Comparison of ENCODE assay signal across 1 cellular context in genomic region chrX:131830400-131831184, GRCh38.
TF ChIP-seq lines count a peak whose summit lies in the region.

No MANE protein-coding gene starts in this region.

TF ChIP-seq in K562, 482 proteins besides CTCF, POLR2A, EP300 and RAD21 (continued from another document and continues in another):
- TF ChIP-seq NONO (IDR thresholded peaks at IDR 0.05; ENCODE audit: low read depth in 2 of 2, low read length in 1 of 2): peak in 1 of 2 experiments; percentile 86; a peak in 2 of 4 replicates
- TF ChIP-seq, protein P1, sequence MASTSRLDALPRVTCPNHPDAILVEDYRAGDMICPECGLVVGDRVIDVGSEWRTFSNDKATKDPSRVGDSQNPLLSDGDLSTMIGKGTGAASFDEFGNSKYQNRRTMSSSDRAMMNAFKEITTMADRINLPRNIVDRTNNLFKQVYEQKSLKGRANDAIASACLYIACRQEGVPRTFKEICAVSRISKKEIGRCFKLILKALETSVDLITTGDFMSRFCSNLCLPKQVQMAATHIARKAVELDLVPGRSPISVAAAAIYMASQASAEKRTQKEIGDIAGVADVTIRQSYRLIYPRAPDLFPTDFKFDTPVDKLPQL (IDR thresholded peaks at IDR 0.05; ENCODE audit: extremely low read depth, insufficient read length): no peak
- TF ChIP-seq, protein P2, sequence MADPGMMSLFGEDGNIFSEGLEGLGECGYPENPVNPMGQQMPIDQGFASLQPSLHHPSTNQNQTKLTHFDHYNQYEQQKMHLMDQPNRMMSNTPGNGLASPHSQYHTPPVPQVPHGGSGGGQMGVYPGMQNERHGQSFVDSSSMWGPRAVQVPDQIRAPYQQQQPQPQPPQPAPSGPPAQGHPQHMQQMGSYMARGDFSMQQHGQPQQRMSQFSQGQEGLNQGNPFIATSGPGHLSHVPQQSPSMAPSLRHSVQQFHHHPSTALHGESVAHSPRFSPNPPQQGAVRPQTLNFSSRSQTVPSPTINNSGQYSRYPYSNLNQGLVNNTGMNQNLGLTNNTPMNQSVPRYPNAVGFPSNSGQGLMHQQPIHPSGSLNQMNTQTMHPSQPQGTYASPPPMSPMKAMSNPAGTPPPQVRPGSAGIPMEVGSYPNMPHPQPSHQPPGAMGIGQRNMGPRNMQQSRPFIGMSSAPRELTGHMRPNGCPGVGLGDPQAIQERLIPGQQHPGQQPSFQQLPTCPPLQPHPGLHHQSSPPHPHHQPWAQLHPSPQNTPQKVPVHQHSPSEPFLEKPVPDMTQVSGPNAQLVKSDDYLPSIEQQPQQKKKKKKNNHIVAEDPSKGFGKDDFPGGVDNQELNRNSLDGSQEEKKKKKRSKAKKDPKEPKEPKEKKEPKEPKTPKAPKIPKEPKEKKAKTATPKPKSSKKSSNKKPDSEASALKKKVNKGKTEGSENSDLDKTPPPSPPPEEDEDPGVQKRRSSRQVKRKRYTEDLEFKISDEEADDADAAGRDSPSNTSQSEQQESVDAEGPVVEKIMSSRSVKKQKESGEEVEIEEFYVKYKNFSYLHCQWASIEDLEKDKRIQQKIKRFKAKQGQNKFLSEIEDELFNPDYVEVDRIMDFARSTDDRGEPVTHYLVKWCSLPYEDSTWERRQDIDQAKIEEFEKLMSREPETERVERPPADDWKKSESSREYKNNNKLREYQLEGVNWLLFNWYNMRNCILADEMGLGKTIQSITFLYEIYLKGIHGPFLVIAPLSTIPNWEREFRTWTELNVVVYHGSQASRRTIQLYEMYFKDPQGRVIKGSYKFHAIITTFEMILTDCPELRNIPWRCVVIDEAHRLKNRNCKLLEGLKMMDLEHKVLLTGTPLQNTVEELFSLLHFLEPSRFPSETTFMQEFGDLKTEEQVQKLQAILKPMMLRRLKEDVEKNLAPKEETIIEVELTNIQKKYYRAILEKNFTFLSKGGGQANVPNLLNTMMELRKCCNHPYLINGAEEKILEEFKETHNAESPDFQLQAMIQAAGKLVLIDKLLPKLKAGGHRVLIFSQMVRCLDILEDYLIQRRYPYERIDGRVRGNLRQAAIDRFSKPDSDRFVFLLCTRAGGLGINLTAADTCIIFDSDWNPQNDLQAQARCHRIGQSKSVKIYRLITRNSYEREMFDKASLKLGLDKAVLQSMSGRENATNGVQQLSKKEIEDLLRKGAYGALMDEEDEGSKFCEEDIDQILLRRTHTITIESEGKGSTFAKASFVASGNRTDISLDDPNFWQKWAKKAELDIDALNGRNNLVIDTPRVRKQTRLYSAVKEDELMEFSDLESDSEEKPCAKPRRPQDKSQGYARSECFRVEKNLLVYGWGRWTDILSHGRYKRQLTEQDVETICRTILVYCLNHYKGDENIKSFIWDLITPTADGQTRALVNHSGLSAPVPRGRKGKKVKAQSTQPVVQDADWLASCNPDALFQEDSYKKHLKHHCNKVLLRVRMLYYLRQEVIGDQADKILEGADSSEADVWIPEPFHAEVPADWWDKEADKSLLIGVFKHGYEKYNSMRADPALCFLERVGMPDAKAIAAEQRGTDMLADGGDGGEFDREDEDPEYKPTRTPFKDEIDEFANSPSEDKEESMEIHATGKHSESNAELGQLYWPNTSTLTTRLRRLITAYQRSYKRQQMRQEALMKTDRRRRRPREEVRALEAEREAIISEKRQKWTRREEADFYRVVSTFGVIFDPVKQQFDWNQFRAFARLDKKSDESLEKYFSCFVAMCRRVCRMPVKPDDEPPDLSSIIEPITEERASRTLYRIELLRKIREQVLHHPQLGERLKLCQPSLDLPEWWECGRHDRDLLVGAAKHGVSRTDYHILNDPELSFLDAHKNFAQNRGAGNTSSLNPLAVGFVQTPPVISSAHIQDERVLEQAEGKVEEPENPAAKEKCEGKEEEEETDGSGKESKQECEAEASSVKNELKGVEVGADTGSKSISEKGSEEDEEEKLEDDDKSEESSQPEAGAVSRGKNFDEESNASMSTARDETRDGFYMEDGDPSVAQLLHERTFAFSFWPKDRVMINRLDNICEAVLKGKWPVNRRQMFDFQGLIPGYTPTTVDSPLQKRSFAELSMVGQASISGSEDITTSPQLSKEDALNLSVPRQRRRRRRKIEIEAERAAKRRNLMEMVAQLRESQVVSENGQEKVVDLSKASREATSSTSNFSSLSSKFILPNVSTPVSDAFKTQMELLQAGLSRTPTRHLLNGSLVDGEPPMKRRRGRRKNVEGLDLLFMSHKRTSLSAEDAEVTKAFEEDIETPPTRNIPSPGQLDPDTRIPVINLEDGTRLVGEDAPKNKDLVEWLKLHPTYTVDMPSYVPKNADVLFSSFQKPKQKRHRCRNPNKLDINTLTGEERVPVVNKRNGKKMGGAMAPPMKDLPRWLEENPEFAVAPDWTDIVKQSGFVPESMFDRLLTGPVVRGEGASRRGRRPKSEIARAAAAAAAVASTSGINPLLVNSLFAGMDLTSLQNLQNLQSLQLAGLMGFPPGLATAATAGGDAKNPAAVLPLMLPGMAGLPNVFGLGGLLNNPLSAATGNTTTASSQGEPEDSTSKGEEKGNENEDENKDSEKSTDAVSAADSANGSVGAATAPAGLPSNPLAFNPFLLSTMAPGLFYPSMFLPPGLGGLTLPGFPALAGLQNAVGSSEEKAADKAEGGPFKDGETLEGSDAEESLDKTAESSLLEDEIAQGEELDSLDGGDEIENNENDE (IDR thresholded peaks at IDR 0.05; ENCODE audit: low read depth, low read length): no peak
- no peak for TF ChIP-seq GATA2 (CRISPR knock-in tag; IDR thresholded peaks at IDR 0.05)
- TF ChIP-seq, protein P3, sequence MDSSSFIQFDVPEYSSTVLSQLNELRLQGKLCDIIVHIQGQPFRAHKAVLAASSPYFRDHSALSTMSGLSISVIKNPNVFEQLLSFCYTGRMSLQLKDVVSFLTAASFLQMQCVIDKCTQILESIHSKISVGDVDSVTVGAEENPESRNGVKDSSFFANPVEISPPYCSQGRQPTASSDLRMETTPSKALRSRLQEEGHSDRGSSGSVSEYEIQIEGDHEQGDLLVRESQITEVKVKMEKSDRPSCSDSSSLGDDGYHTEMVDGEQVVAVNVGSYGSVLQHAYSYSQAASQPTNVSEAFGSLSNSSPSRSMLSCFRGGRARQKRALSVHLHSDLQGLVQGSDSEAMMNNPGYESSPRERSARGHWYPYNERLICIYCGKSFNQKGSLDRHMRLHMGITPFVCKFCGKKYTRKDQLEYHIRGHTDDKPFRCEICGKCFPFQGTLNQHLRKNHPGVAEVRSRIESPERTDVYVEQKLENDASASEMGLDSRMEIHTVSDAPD (CRISPR knock-in tag; IDR thresholded peaks at IDR 0.05): no peak
- TF ChIP-seq SAFB2 (IDR thresholded peaks at IDR 0.05; ENCODE audit: borderline replicate concordance, low read depth, low read length, severe bottlenecking): no peak
- TF ChIP-seq HDAC8 (tag; IDR thresholded peaks at IDR 0.05): no peak
- TF ChIP-seq FOS (IDR thresholded peaks at IDR 0.05; ENCODE audit: extremely low read depth, insufficient read length): no peak
- TF ChIP-seq, protein P4, sequence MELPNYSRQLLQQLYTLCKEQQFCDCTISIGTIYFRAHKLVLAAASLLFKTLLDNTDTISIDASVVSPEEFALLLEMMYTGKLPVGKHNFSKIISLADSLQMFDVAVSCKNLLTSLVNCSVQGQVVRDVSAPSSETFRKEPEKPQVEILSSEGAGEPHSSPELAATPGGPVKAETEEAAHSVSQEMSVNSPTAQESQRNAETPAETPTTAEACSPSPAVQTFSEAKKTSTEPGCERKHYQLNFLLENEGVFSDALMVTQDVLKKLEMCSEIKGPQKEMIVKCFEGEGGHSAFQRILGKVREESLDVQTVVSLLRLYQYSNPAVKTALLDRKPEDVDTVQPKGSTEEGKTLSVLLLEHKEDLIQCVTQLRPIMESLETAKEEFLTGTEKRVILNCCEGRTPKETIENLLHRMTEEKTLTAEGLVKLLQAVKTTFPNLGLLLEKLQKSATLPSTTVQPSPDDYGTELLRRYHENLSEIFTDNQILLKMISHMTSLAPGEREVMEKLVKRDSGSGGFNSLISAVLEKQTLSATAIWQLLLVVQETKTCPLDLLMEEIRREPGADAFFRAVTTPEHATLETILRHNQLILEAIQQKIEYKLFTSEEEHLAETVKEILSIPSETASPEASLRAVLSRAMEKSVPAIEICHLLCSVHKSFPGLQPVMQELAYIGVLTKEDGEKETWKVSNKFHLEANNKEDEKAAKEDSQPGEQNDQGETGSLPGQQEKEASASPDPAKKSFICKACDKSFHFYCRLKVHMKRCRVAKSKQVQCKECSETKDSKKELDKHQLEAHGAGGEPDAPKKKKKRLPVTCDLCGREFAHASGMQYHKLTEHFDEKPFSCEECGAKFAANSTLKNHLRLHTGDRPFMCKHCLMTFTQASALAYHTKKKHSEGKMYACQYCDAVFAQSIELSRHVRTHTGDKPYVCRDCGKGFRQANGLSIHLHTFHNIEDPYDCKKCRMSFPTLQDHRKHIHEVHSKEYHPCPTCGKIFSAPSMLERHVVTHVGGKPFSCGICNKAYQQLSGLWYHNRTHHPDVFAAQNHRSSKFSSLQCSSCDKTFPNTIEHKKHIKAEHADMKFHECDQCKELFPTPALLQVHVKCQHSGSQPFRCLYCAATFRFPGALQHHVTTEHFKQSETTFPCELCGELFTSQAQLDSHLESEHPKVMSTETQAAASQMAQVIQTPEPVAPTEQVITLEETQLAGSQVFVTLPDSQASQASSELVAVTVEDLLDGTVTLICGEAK (IDR thresholded peaks at IDR 0.05): peak; percentile 81
- TF ChIP-seq, protein P4 (CRISPR knock-in tag; IDR thresholded peaks at IDR 0.05): no peak
- TF ChIP-seq TBP (optimal IDR thresholded peaks at IDR 0.05; ENCODE audit: low read depth, low read length): peak; percentile 58
- TF ChIP-seq RBM22 (IDR thresholded peaks at IDR 0.05; ENCODE audit: low read depth, low read length, poor library complexity, severe bottlenecking): no peak
- peak in 1 of 2 experiments; percentile 81; a peak in 2 of 4 replicates for TF ChIP-seq HDAC1 (IDR thresholded peaks at IDR 0.05)
- TF ChIP-seq, protein P5, sequence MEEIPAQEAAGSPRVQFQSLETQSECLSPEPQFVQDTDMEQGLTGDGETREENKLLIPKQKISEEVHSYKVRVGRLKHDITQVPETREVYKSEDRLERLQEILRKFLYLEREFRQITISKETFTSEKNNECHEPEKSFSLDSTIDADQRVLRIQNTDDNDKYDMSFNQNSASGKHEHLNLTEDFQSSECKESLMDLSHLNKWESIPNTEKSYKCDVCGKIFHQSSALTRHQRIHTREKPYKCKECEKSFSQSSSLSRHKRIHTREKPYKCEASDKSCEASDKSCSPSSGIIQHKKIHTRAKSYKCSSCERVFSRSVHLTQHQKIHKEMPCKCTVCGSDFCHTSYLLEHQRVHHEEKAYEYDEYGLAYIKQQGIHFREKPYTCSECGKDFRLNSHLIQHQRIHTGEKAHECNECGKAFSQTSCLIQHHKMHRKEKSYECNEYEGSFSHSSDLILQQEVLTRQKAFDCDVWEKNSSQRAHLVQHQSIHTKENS (CRISPR knock-in tag; IDR thresholded peaks at IDR 0.05): no peak
- no peak for TF ChIP-seq ATF1 (CRISPR knock-in tag; IDR thresholded peaks at IDR 0.05)
- TF ChIP-seq ATF1 (tag; IDR thresholded peaks at IDR 0.05): peak; percentile 51; the same call in 1 of the 2 replicates
- no peak for TF ChIP-seq ZNF217 (CRISPR knock-in tag; IDR thresholded peaks at IDR 0.05)
- peak; percentile 74 for TF ChIP-seq NEUROD1 (IDR thresholded peaks at IDR 0.05; ENCODE audit: borderline replicate concordance, low read depth, low read length, partially characterized antibody)
- peak; percentile 87 for TF ChIP-seq ATF7 (IDR thresholded peaks at IDR 0.05)
- TF ChIP-seq NR2C2 (CRISPR knock-in tag; IDR thresholded peaks at IDR 0.05): no peak
- TF ChIP-seq NR2C2 (tag; IDR thresholded peaks at IDR 0.05): peak; percentile 41; the same call in 1 of the 2 replicates
- TF ChIP-seq CREM (IDR thresholded peaks at IDR 0.05; ENCODE audit: low read depth): no peak
- TF ChIP-seq MBD1 (CRISPR knock-in tag; IDR thresholded peaks at IDR 0.05): no peak
- peak in 1 of 2 experiments; percentile 74; a peak in 1 of 4 replicates for TF ChIP-seq KDM4B (IDR thresholded peaks at IDR 0.05; ENCODE audit: borderline replicate concordance in 2 of 2, low read depth in 1 of 2)
- TF ChIP-seq SUPT5H (IDR thresholded peaks at IDR 0.05): peak; percentile 54; the same call in 1 of the 2 replicates
- TF ChIP-seq PTRF (tag; IDR thresholded peaks at IDR 0.05): no peak
- 0 out of 2 replicates have a peak, but pooled peaks have one; percentile 33 for TF ChIP-seq ZNF644 (tag; IDR thresholded peaks at IDR 0.05; ENCODE audit: low read depth)
